Comparison of ENCODE assay signal across 10 cellular contexts in genomic region chr13:98504371-98504963, GRCh38.
DNase-seq lines count a peak whose midpoint lies in the region; ATAC-seq, FAIRE-seq and TF ChIP-seq lines count a peak whose summit lies in the region.
"Had no signal": no experiment of that assay in that cellular context is flagged by ENCODE, and none has a peak within 500 bp of the region (broad histone marks: within the 10 kb centered on the region; RNA-seq: fewer than 3 reads in every experiment).

No MANE protein-coding gene starts in this region.

- no peak overlapping the region for H2BK5ac ChIP-seq in mesendoderm (ENCODE audit: low read length)

- no peak overlapping the region for H3K23ac ChIP-seq in mesendoderm (ENCODE audit: low read length)

- no peak overlapping the region for H3K4me2 ChIP-seq in HepG2 (ENCODE audit: low read depth, low read length)
- H3K4me2 ChIP-seq in PC-3 (ENCODE audit: low read length), result no peak overlapping the region
- H3K4me2 ChIP-seq in mesendoderm (ENCODE audit: low read length), result no peak overlapping the region

- H2AFZ ChIP-seq in HepG2 (ENCODE audit: low read length) (no peak overlapping the region), PC-3 (ENCODE audit: low read length) (no peak overlapping the region)

- FAIRE-seq in HepG2 (lab: Jason Lieb, UNC) (no peak), RCC 7860 (lab: Jason Lieb, UNC) (no peak)
- FAIRE-seq: islet of Langerhans had no signal

- 94% methylated on average over 12 of the region's 12 CpGs for WGBS in HepG2 (ENCODE audit: low lambda C conversion rate)
- WGBS in mesendoderm (ENCODE audit: extremely low coverage, insufficient coverage, low lambda C conversion rate), result no CpG with 5 or more reads among the region's 12 CpGs

- no peak overlapping the region for H3K56ac ChIP-seq in mesendoderm (ENCODE audit: low read length)

- H3K9me3 ChIP-seq in HepG2 (ENCODE audit: low read length) (no peaks in the 10 kb centered on the region), PC-3 (ENCODE audit: low read length) (no peaks in the 10 kb centered on the region)

- ATAC-seq in GM19467 (IDR thresholded peaks at IDR 0.05; ENCODE audit: unreplicated experiment) (peak; percentile 38), HG03442 (IDR thresholded peaks at IDR 0.05; ENCODE audit: unreplicated experiment) (peak; percentile 51), HepG2 (no peak), PC-3 (no peak)

- H3K27me3 ChIP-seq in HepG2 (ENCODE audit: control insufficient read depth in 1 of 2, insufficient read depth in 2 of 2, low read length in 2 of 2) (no peaks in the 10 kb centered on the region), PC-3 (ENCODE audit: low read length) (no peaks in the 10 kb centered on the region), mesendoderm (ENCODE audit: insufficient read depth, low read length, poor library complexity) (no peaks in the 10 kb centered on the region)

- no peak for TF ChIP-seq RAD21 in HepG2 (CRISPR knock-in tag; IDR thresholded peaks at IDR 0.05)

- no peak overlapping the region for H2BK15ac ChIP-seq in mesendoderm (replicated peaks; ENCODE audit: low read depth)

- DNase-seq in HepG2 (ENCODE audit: low spot score) (no peak), RCC 7860 (ENCODE audit: low spot score) (no peak), PC-3 (no peak), mesendoderm (no peak), NCI-H128 (lab: John Stamatoyannopoulos, UW; ENCODE audit: unreplicated experiment) (no peak)
- DNase-seq: NCI-H524 had no signal

- no peaks in the 10 kb centered on the region for H3K9me2 ChIP-seq in PC-3 (replicated peaks; ENCODE audit: low read length)

- in situ Hi-C loops in HepG2 (cut with HindIII; ENCODE audit: extremely low pct_ligation_motif_present, low pct_unique_long_range_greater_than_20kb), result no loop called here

- no peak for TF ChIP-seq POLR2A in HepG2 (IDR thresholded peaks at IDR 0.05; ENCODE audit: insufficient read depth in 1 of 2, low read depth in 2 of 2, low read length in 2 of 2)

- CTCF ChIA-PET in HepG2 (lab: Yijun Ruan, JAX; ENCODE audit: low intra/inter-chr PET ratio, low total read pairs) (no interaction called here), PC-3 (lab: Charles Lee) (no interaction called here)

- BruUV-seq in HepG2 (replicated peaks; lab: Mats Ljungman, UMichigan) (no TSS peak), PC-3 (replicated peaks; lab: Mats Ljungman, UMichigan) (no TSS peak)

- peaks cover 85% of the 10 kb centered on the region for H3K79me2 ChIP-seq in HepG2 (ENCODE audit: insufficient read depth, low read length)
- peaks cover 88% of the 10 kb centered on the region for H3K79me2 ChIP-seq in PC-3 (ENCODE audit: low read length)
- H3K79me2 ChIP-seq in mesendoderm (ENCODE audit: control insufficient read depth, insufficient read depth, low read length), result peaks cover 59% of the 10 kb centered on the region

- H4K20me1 ChIP-seq in HepG2 (ENCODE audit: insufficient read depth, low read length), result peaks cover 16% of the 10 kb centered on the region
- H4K20me1 ChIP-seq in PC-3 (ENCODE audit: low read length), result no peaks in the 10 kb centered on the region

- H3K4me3 ChIP-seq in GM12875 (ENCODE audit: low read depth, low read length) (peak overlapping the region; percentile 18), HepG2 (replicated peaks in 1 of 3; ENCODE audit: insufficient read depth in 1 of 3, low read depth in 2 of 3, low read length in 3 of 3) (no peak overlapping the region), PC-3 (ENCODE audit: low read length) (no peak overlapping the region), mesendoderm (ENCODE audit: low read length) (no peak overlapping the region)

- H3K9ac ChIP-seq in HepG2 (ENCODE audit: insufficient read depth, low read depth, low read length) (no peak overlapping the region; the same call in 1 of the 2 replicates), PC-3 (ENCODE audit: low read length) (no peak overlapping the region), mesendoderm (ENCODE audit: low read length) (no peak overlapping the region)

- no peak overlapping the region for H3K4ac ChIP-seq in mesendoderm (ENCODE audit: low read depth, low read length)

- peaks cover 3 to 17% of the 10 kb centered on the region in 2 experiments; a peak in 4 of 5 replicates for H3K36me3 ChIP-seq in HepG2 (replicated peaks in 1 of 2; ENCODE audit: control insufficient read depth in 1 of 2, insufficient read depth in 2 of 2, low read length in 2 of 2)
- peaks cover 6% of the 10 kb centered on the region; the same call in 1 of the 2 replicates for H3K36me3 ChIP-seq in PC-3 (ENCODE audit: low read depth, low read length)
- H3K36me3 ChIP-seq in mesendoderm (ENCODE audit: control insufficient read depth, insufficient read depth, low read length), result peaks cover 1% of the 10 kb centered on the region

- no peak for TF ChIP-seq CTCF in GM12875 (IDR thresholded peaks at IDR 0.05; ENCODE audit: borderline replicate concordance, insufficient read depth, low read depth, low read length)
- TF ChIP-seq CTCF in HepG2 (CRISPR knock-in tag; IDR thresholded peaks at IDR 0.05), result no peak
- TF ChIP-seq CTCF in PC-3 (conservative IDR thresholded peaks at IDR 0.05; ENCODE audit: low read depth, low read length), result no peak

- H4K5ac ChIP-seq in mesendoderm (ENCODE audit: low read length), result no peak overlapping the region

- H3K27ac ChIP-seq in HepG2 (ENCODE audit: extremely low read length, insufficient read depth, low read length) (peak overlapping the region; percentile 10), PC-3 (ENCODE audit: low read length) (no peak overlapping the region), mesendoderm (ENCODE audit: low read depth, low read length) (no peak overlapping the region)

- H3K79me1 ChIP-seq in mesendoderm (ENCODE audit: low read length), result peaks cover 45% of the 10 kb centered on the region

- H3F3A ChIP-seq in PC-3 (ENCODE audit: low read length, unreplicated experiment), result peaks cover 5% of the 10 kb centered on the region

- H3K4me1 ChIP-seq in HepG2 (ENCODE audit: insufficient read depth, low read length) (peaks cover 95% of the 10 kb centered on the region), PC-3 (ENCODE audit: insufficient read depth, low read length) (peaks cover 25% of the 10 kb centered on the region), mesendoderm (ENCODE audit: control insufficient read depth, low read depth, low read length) (peaks cover 22% of the 10 kb centered on the region)

- POLR2A ChIA-PET in HepG2 (lab: Yijun Ruan, JAX) (interaction anchor here (1.6 to 2.0 kb wide), 2 partner anchors 8 to 73 kb away, joined by 4 to 5 read pairs; no protein-coding TSS in a partner anchor), PC-3 (lab: Charles Lee; ENCODE audit: unreplicated experiment) (no interaction called here)

- H3K18ac ChIP-seq in mesendoderm (ENCODE audit: low read length), result no peak overlapping the region

- no peak overlapping the region for H4K8ac ChIP-seq in mesendoderm (ENCODE audit: low read depth, low read length)

- no peak overlapping the region for H2AK5ac ChIP-seq in mesendoderm (ENCODE audit: low read length)

- intact Hi-C loops in HepG2 (cut with micrococcal nuclease; ENCODE audit: unreplicated experiment) (no loop called here), PC-3 (cut with micrococcal nuclease) (no loop called here)

- TF ChIP-seq EP300 in HepG2 (IDR thresholded peaks at IDR 0.05; ENCODE audit: low read depth in 2 of 2, low read length in 2 of 2), result no peak
- no peak for TF ChIP-seq EP300 in HepG2 (CRISPR knock-in tag; IDR thresholded peaks at IDR 0.05; ENCODE audit: borderline replicate concordance)

- H2BK120ac ChIP-seq in mesendoderm (ENCODE audit: low read depth, low read length), result no peak overlapping the region

TF ChIP-seq in HepG2, 621 proteins besides CTCF, POLR2A, EP300 and RAD21 (continues in another document):
- TF ChIP-seq ZNF274 (CRISPR knock-in tag; IDR thresholded peaks at IDR 0.05), result 0 out of 2 replicates have a peak, but pooled peaks have one; percentile 23
- TF ChIP-seq ZNF687 (CRISPR knock-in tag; IDR thresholded peaks at IDR 0.05), result peak; percentile 20; the same call in 1 of the 2 replicates
- TF ChIP-seq ZBTB38 (CRISPR knock-in tag; IDR thresholded peaks at IDR 0.05), result peak; percentile 52; the same call in 1 of the 2 replicates

Comparison
In these comparisons a context has a peak if more than half of its experiments do, and no peak if none do; other contexts are left out.
1. ATAC-seq: peak in GM19467 (single experiment) and HG03442 (single experiment); none in HepG2 (single experiment) and PC-3 (single experiment).